8 cellular contexts compared by ENCODE assay signal in genomic region chr3:169966951-169967915, GRCh38. TPM values are rescaled to one million over a fixed set of nuclear protein-coding genes. Genes with fewer than 3 reads are reported as not detected.
A peak's percentile ranks its signal among the peaks of the same experiment; 100 is the strongest.
DNase-seq lines count a peak whose midpoint lies in the region; ATAC-seq and TF ChIP-seq lines count a peak whose summit lies in the region.

No MANE protein-coding gene starts in this region.

- no peak overlapping the region for H3K23ac ChIP-seq in mesendoderm (ENCODE audit: low read length)

- POLR2A ChIA-PET in A673 (lab: Charles Lee; ENCODE audit: low non-redundant PET): interaction anchor here (0.7 kb wide), 1 partner anchor 55 kb away, joined by 4 read pairs; no protein-coding TSS in a partner anchor
- POLR2A ChIA-PET in activated CD8-positive, alpha-beta T cell treated with anti-CD3 and anti-CD28 coated beads, Interleukin-2, amount 10 ng/mL, durations not matched to agents 7 days and 5 days (lab: Charles Lee): interaction anchor here (0.6 to 2.5 kb wide), 17 partner anchors 10 to 895 kb away, joined by 3 to 12 read pairs (median 4); partner anchors contain the start of genes GPR160, MYNN, PHC3 and TERC

- DNase-seq in A673 (ENCODE audit: low spot score): peak; percentile 22
- peak; percentile 85 for DNase-seq in NCI-H2227 treated with DMSO at 0.1 percent for 48 hours (lab: John Stamatoyannopoulos, UW)
- peak; percentile 60 for DNase-seq in activated CD8-positive, alpha-beta T cell treated with anti-CD3 and anti-CD28 coated beads, Interleukin-2, amount 10 ng/mL, durations not matched to agents 7 days and 5 days
- DNase-seq in endothelial cell (ENCODE audit: low spot score): peak; percentile 69
- peak; percentile 67 for DNase-seq in mesendoderm
- peak; percentile 24 to 86 (median 56) for DNase-seq in stimulated activated naive CD4-positive, alpha-beta T cell (lab: John Stamatoyannopoulos, UW)

- peaks cover 31% of the 10 kb centered on the region for H3K79me2 ChIP-seq in mesendoderm (ENCODE audit: control insufficient read depth, insufficient read depth, low read length)

- H3K4me1 ChIP-seq in A673 (ENCODE audit: insufficient read depth, low read length, poor library complexity, severe bottlenecking) (peaks cover 17% of the 10 kb centered on the region), mesendoderm (ENCODE audit: control insufficient read depth, low read depth, low read length) (peaks cover 1% of the 10 kb centered on the region)

- no TSS peak for BruUV-seq in A673 (replicated peaks; lab: Mats Ljungman, UMichigan)

- peak overlapping the region; percentile 65 for H3K18ac ChIP-seq in mesendoderm (ENCODE audit: low read length)

- H3K36me3 Mint-ChIP-seq in activated CD8-positive, alpha-beta T cell treated with anti-CD3 and anti-CD28 coated beads, Interleukin-2, amount 10 ng/mL, durations not matched to agents 7 days and 5 days (ENCODE audit: low read depth): peaks cover 19% of the 10 kb centered on the region
- H3K36me3 Mint-ChIP-seq in endothelial cell (ENCODE audit: low read depth, unreplicated experiment): peaks cover 5% of the 10 kb centered on the region

- no peaks in the 10 kb centered on the region for H3K9me3 ChIP-seq in A673 (ENCODE audit: low read depth, low read length, poor library complexity, severe bottlenecking)

- H3K9ac ChIP-seq in mesendoderm (ENCODE audit: low read length): peak overlapping the region; percentile 92

- ATAC-seq in GM18502 (IDR thresholded peaks at IDR 0.05; ENCODE audit: poor library complexity, unreplicated experiment) (peak; percentile 37), HG03025 (IDR thresholded peaks at IDR 0.05; ENCODE audit: low FRiP score, unreplicated experiment) (peak; percentile 37)
- ATAC-seq in activated CD8-positive, alpha-beta T cell treated with anti-CD3 and anti-CD28 coated beads, Interleukin-2, amount 10 ng/mL, durations not matched to agents 7 days and 5 days: peak; percentile 87

- H3K79me1 ChIP-seq in mesendoderm (ENCODE audit: low read length): peaks cover 4% of the 10 kb centered on the region

- TF ChIP-seq CTCF in A673 (conservative IDR thresholded peaks at IDR 0.05; ENCODE audit: low read depth, low read length): no peak
- no peak for TF ChIP-seq CTCF in endothelial cell (IDR thresholded peaks at IDR 0.05; ENCODE audit: unreplicated experiment)

- no peak overlapping the region for H4K5ac ChIP-seq in mesendoderm (ENCODE audit: low read length)

- no peak overlapping the region for H2BK15ac ChIP-seq in mesendoderm (replicated peaks; ENCODE audit: low read depth)

- peak overlapping the region; percentile 84 for H3K4me2 ChIP-seq in mesendoderm (ENCODE audit: low read length)

- H3K9me3 Mint-ChIP-seq in activated CD8-positive, alpha-beta T cell treated with anti-CD3 and anti-CD28 coated beads, Interleukin-2, amount 10 ng/mL, durations not matched to agents 7 days and 5 days (ENCODE audit: insufficient read depth): no peaks in the 10 kb centered on the region
- no peaks in the 10 kb centered on the region for H3K9me3 Mint-ChIP-seq in endothelial cell (ENCODE audit: unreplicated experiment)

- H2BK5ac ChIP-seq in mesendoderm (ENCODE audit: low read length): no peak overlapping the region

- no peaks in the 10 kb centered on the region for H3K27me3 Mint-ChIP-seq in activated CD8-positive, alpha-beta T cell treated with anti-CD3 and anti-CD28 coated beads, Interleukin-2, amount 10 ng/mL, durations not matched to agents 7 days and 5 days (ENCODE audit: low read depth)
- peaks cover 5% of the 10 kb centered on the region for H3K27me3 Mint-ChIP-seq in endothelial cell (ENCODE audit: unreplicated experiment)

- H3K27me3 ChIP-seq in A673 (replicated peaks; ENCODE audit: insufficient read depth, low read depth, low read length, poor library complexity): no peaks in the 10 kb centered on the region
- no peaks in the 10 kb centered on the region for H3K27me3 ChIP-seq in mesendoderm (ENCODE audit: insufficient read depth, low read length, poor library complexity)

- H3K27ac Mint-ChIP-seq in activated CD8-positive, alpha-beta T cell treated with anti-CD3 and anti-CD28 coated beads, Interleukin-2, amount 10 ng/mL, durations not matched to agents 7 days and 5 days: peak overlapping the region; percentile 98
- H3K27ac Mint-ChIP-seq in endothelial cell (ENCODE audit: unreplicated experiment): peak overlapping the region; percentile 77

- no peak overlapping the region for H2AK5ac ChIP-seq in mesendoderm (ENCODE audit: low read length)

- no CpG with 5 or more reads among the region's 44 CpGs for WGBS in mesendoderm (ENCODE audit: extremely low coverage, insufficient coverage, low lambda C conversion rate)

- CTCF ChIA-PET in A673 (lab: Charles Lee): no interaction called here
- CTCF ChIA-PET in activated CD8-positive, alpha-beta T cell treated with anti-CD3 and anti-CD28 coated beads, Interleukin-2, amount 10 ng/mL, durations not matched to agents 7 days and 5 days (lab: Charles Lee): interaction anchor here (0.8 to 4.0 kb wide), 17 partner anchors 11 to 208 kb away, joined by 3 to 20 read pairs (median 5); partner anchors contain the start of gene MYNN

- H3K4ac ChIP-seq in mesendoderm (ENCODE audit: low read depth, low read length): peak overlapping the region; percentile 81

- peak overlapping the region; percentile 82 for H3K4me3 Mint-ChIP-seq in activated CD8-positive, alpha-beta T cell treated with anti-CD3 and anti-CD28 coated beads, Interleukin-2, amount 10 ng/mL, durations not matched to agents 7 days and 5 days
- peak overlapping the region; percentile 91 for H3K4me3 Mint-ChIP-seq in endothelial cell (ENCODE audit: unreplicated experiment)

- H3K36me3 ChIP-seq in A673 (ENCODE audit: insufficient read depth, low read length, poor library complexity, severe bottlenecking) (no peaks in the 10 kb centered on the region), mesendoderm (ENCODE audit: control insufficient read depth, insufficient read depth, low read length) (no peaks in the 10 kb centered on the region)

- H3K56ac ChIP-seq in mesendoderm (ENCODE audit: low read length): peak overlapping the region; percentile 90

- H3K4me3 ChIP-seq in A673 (ENCODE audit: low read depth, low read length, poor library complexity, severe bottlenecking): peak overlapping the region; percentile 88
- H3K4me3 ChIP-seq in mesendoderm (ENCODE audit: low read length): peak overlapping the region; percentile 84

- peak overlapping the region; percentile 94 for H3K27ac ChIP-seq in A673 (ENCODE audit: low read depth, low read length, poor library complexity, severe bottlenecking)
- H3K27ac ChIP-seq in mesendoderm (ENCODE audit: low read depth, low read length): peak overlapping the region; percentile 29

- peaks cover 45% of the 10 kb centered on the region for H3K4me1 Mint-ChIP-seq in activated CD8-positive, alpha-beta T cell treated with anti-CD3 and anti-CD28 coated beads, Interleukin-2, amount 10 ng/mL, durations not matched to agents 7 days and 5 days (ENCODE audit: low read depth)
- H3K4me1 Mint-ChIP-seq in endothelial cell (ENCODE audit: unreplicated experiment): peaks cover 23% of the 10 kb centered on the region

- H2BK120ac ChIP-seq in mesendoderm (ENCODE audit: low read depth, low read length): no peak overlapping the region

- intact Hi-C loops in A673 (cut with micrococcal nuclease; ENCODE audit: unreplicated experiment): loop anchor here (10.0 kb wide), 1 partner anchor 202 kb away; the partner anchor contains the start of genes ACTRT3 and TERC

- no peak overlapping the region for H4K8ac ChIP-seq in mesendoderm (ENCODE audit: low read depth, low read length)

RNA-seq across cellular contexts. Expression of gene SEC62, which starts 0.6 kb away (rescaled TPM):
- total RNA-seq in A673 (2021) (80.9 and 83.9 TPM in 2 replicates), endothelial cell (ENCODE audit: unreplicated experiment) (89.3 TPM)
- 10 to 100 TPM; 46.5 to 49.9 TPM for total RNA-seq in activated CD8-positive, alpha-beta T cell treated with anti-CD3 and anti-CD28 coated beads, Interleukin-2, amount 10 ng/mL, durations not matched to agents 7 days and 5 days
- polyA plus RNA-seq in mesendoderm (2013, experiment 1 of 2): 214 TPM
- polyA plus RNA-seq in mesendoderm (2013, experiment 2 of 2): 216 TPM

RNA-seq across cellular contexts. Expression of gene SAMD7, which starts 55.9 kb away (rescaled TPM):
- total RNA-seq in A673 (2021) (not detected in 2 replicates), endothelial cell (ENCODE audit: unreplicated experiment) (not detected)
- not detected for total RNA-seq in activated CD8-positive, alpha-beta T cell treated with anti-CD3 and anti-CD28 coated beads, Interleukin-2, amount 10 ng/mL, durations not matched to agents 7 days and 5 days
- not detected for polyA plus RNA-seq in mesendoderm (2013, experiment 1 of 2)
- not detected for polyA plus RNA-seq in mesendoderm (2013, experiment 2 of 2)

Comparison
In these comparisons a context has a peak if more than half of its experiments do, and no peak if none do; other contexts are left out.
1. Peak in every context shown above with its lines: DNase-seq, ATAC-seq, H3K4me3 ChIP-seq and H3K27ac ChIP-seq.
2. DNase-seq: peak in every context shown above with its lines; median percentile 85 in NCI-H2227 treated with DMSO at 0.1 percent for 48 hours; 69 in endothelial cell; 67 in mesendoderm; 60 in activated CD8-positive, alpha-beta T cell treated with anti-CD3 and anti-CD28 coated beads, Interleukin-2, amount 10 ng/mL, durations not matched to agents 7 days and 5 days; 56 in stimulated activated naive CD4-positive, alpha-beta T cell; 22 in A673.
3. ATAC-seq: peak in every context shown above with its lines; median percentile 87 in activated CD8-positive, alpha-beta T cell treated with anti-CD3 and anti-CD28 coated beads, Interleukin-2, amount 10 ng/mL, durations not matched to agents 7 days and 5 days; 37 in GM18502; 37 in HG03025.